In genomic region chr16:69285240-69285639, GRCh38 we compare ENCODE assay signal across 27 cellular contexts.
"Had no signal": no experiment of that assay in that cellular context is flagged by ENCODE, and none has a peak within 500 bp of the region (broad histone marks: within the 10 kb centered on the region; RNA-seq: fewer than 3 reads in every experiment).

No MANE protein-coding gene starts in this region.

- FAIRE-seq: endothelial cell of umbilical vein, islet of Langerhans, keratinocyte had no signal

- H3K9me3 ChIP-seq: esophagus squamous epithelium, gastrocnemius medialis, heart right ventricle, left lung, lower lobe of right lung, mucosa of descending colon had no signal

- H3K36me3 ChIP-seq: gastrocnemius medialis had no signal

- H3K4me3 ChIP-seq: coronary artery, dorsolateral prefrontal cortex, esophagus squamous epithelium, gastrocnemius medialis, heart right ventricle, left lung, lower lobe of right lung, mucosa of descending colon had no signal

- H3K27ac ChIP-seq: coronary artery, epithelial cell of prostate, esophagus squamous epithelium, heart right ventricle, left lung, lower lobe of right lung had no signal

- ATAC-seq: esophagus mucosa; gastrocnemius medialis; heart right ventricle; left cardiac atrium; left lung; left ventricle myocardium superior; lower lobe of right lung; mucosa of descending colon; naive thymus-derived CD8-positive, alpha-beta T cell had no signal

- H3K27me3 ChIP-seq: dorsolateral prefrontal cortex, esophagus squamous epithelium, gastrocnemius medialis, heart right ventricle, left lung had no signal

- DNase-seq: dermis blood vessel endothelial cell; dorsolateral prefrontal cortex; effector CD4-positive, alpha-beta T cell; effector memory CD4-positive, alpha-beta T cell; erythroblast; esophagus squamous epithelium; foreskin fibroblast; foreskin melanocyte; gastrocnemius medialis; glutamatergic neuron; head of caudate nucleus; heart right ventricle; hippocampal formation; left cardiac atrium; left lung; left ventricle myocardium superior; lower lobe of right lung; mesenchymal stem cell; mucosa of descending colon; naive B cell; naive thymus-derived CD8-positive, alpha-beta T cell had no signal
